In the genomic region with DNA sequence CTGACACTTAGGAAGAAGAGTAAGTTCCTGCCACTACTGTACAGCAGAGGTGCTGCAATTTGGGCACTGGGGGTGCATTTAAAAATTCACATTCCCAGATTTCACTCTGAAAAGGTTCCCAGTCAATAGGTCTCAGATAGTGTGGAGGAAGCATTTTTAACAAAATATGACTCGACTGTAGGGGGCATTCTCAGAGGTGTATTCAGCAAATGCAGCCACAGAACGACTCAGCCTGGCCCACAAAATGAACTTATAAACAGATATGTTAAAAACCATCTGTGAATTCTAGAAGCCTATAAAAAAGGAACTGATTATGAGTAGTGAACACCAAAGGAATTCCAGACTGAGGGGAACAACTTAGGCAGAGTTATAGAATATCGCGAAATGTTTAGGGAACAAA, we compare ENCODE assay signal across 14 cellular contexts.
"Had no signal": no experiment of that assay in that cellular context is flagged by ENCODE, and none has a peak within 500 bp of the region (broad histone marks: within the 10 kb centered on the region; RNA-seq: fewer than 3 reads in every experiment).

No MANE protein-coding gene starts in this region.

- H3K4me3 Mint-ChIP-seq: activated CD8-positive, alpha-beta memory T cell treated with anti-CD3 and anti-CD28 coated beads, Interleukin-2, amount 10 ng/mL, durations not matched to agents 7 days and 5 days; activated naive CD8-positive, alpha-beta T cell treated with anti-CD3 and anti-CD28 coated beads, Interleukin-2, amount 10 ng/mL, durations not matched to agents 7 days and 5 days; activated T-cell treated with anti-CD3 and anti-CD28 coated beads, Interleukin-2, amount 50 U/mL, for 4 hours; natural killer cell had no signal

- H3K36me3 Mint-ChIP-seq: natural killer cell had no signal

- H3K36me3 ChIP-seq: cardiac muscle cell, right atrium auricular region had no signal

- H3K9me3 ChIP-seq: right atrium auricular region had no signal

- H3K27me3 ChIP-seq: cardiac muscle cell, right atrium auricular region had no signal

- H3K9me3 Mint-ChIP-seq: activated T-cell treated with anti-CD3 and anti-CD28 coated beads, Interleukin-2, amount 50 U/mL, for 4 hours; natural killer cell had no signal

- H3K27ac ChIP-seq: cardiac muscle cell, coronary artery, epithelial cell of prostate, right atrium auricular region had no signal

- H3K27ac Mint-ChIP-seq: activated CD8-positive, alpha-beta memory T cell treated with anti-CD3 and anti-CD28 coated beads, Interleukin-2, amount 10 ng/mL, durations not matched to agents 7 days and 5 days; activated naive CD8-positive, alpha-beta T cell treated with anti-CD3 and anti-CD28 coated beads, Interleukin-2, amount 10 ng/mL, durations not matched to agents 7 days and 5 days; natural killer cell had no signal

- DNase-seq: activated CD4-positive, alpha-beta T cell treated with anti-CD3 and anti-CD28 coated beads, Interleukin-2, amount 50 U/mL, for 4 hours; activated CD8-positive, alpha-beta memory T cell treated with anti-CD3 and anti-CD28 coated beads, Interleukin-2, amount 10 ng/mL, durations not matched to agents 7 days and 5 days; activated gamma-delta T cell treated with Interleukin-2 at 50 U/mL for 16 hours; activated naive CD8-positive, alpha-beta T cell treated with anti-CD3 and anti-CD28 coated beads, Interleukin-2, amount 10 ng/mL, durations not matched to agents 7 days and 5 days; activated T-cell treated with anti-CD3 and anti-CD28 coated beads, Interleukin-2, amount 50 U/mL, for 4 hours; aorta; effector CD8-positive, alpha-beta T cell; natural killer cell; small intestine had no signal

- ATAC-seq: activated CD4-positive, CD25-positive, alpha-beta regulatory T cell treated with anti-CD3 and anti-CD28 coated beads, Interleukin-2, amount 50 U/mL, for 24 hours; activated CD8-positive, alpha-beta memory T cell treated with anti-CD3 and anti-CD28 coated beads, Interleukin-2, amount 10 ng/mL, durations not matched to agents 7 days and 5 days; activated T-cell treated with anti-CD3 and anti-CD28 coated beads, Interleukin-2, amount 50 U/mL, for 4 hours; natural killer cell had no signal

- H3K4me3 ChIP-seq: cardiac muscle cell, coronary artery, right atrium auricular region had no signal

- H3K27me3 Mint-ChIP-seq: activated CD8-positive, alpha-beta memory T cell treated with anti-CD3 and anti-CD28 coated beads, Interleukin-2, amount 10 ng/mL, durations not matched to agents 7 days and 5 days; activated naive CD8-positive, alpha-beta T cell treated with anti-CD3 and anti-CD28 coated beads, Interleukin-2, amount 10 ng/mL, durations not matched to agents 7 days and 5 days had no signal

- H3K4me1 ChIP-seq: right atrium auricular region had no signal
